Comparison of ENCODE assay signal across 10 cellular contexts in the genomic region with DNA sequence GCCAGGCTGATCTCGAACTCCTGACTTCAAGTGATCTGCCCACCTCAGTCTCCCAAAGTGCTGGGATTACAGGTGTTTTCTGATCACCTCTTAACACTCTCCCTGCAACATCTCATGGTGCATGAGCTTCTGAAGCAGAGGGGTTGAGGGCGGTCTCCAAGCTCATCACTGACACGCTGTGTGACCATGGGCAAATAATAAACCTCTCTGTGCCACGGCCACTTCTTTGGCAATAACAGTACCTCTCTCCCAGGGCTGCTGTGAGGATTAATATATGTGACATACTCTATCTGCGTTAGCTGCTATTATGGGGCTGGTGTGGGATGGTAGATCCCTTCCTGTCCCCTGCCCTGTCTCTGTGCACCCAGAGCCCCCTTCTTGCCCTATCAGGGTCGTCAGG.
"Had no signal": no experiment of that assay in that cellular context is flagged by ENCODE, and none has a peak within 500 bp of the region (broad histone marks: within the 10 kb centered on the region; RNA-seq: fewer than 3 reads in every experiment).

No MANE protein-coding gene starts in this region.

- H3K27ac Mint-ChIP-seq: GM23338, H9, HFFc6 had no signal

- H3K4me3 ChIP-seq: GM23338 had no signal

- H3K9ac ChIP-seq: KMS-11 had no signal

- FAIRE-seq: H1, H54 had no signal

- H3K27ac ChIP-seq: HL-60, KMS-11 had no signal

- H3K4me3 Mint-ChIP-seq: GM23338, H9, HFFc6 had no signal

- H2AFZ ChIP-seq: GM23338 had no signal

- DNase-seq: H9, HFFc6, IMR-90, KBM-7 had no signal

- ATAC-seq: GM23338, HCT116 had no signal

- H3K4me2 ChIP-seq: GM23338, KMS-11 had no signal
